ENCODE assay signal across 8 cellular contexts in the genomic region with DNA sequence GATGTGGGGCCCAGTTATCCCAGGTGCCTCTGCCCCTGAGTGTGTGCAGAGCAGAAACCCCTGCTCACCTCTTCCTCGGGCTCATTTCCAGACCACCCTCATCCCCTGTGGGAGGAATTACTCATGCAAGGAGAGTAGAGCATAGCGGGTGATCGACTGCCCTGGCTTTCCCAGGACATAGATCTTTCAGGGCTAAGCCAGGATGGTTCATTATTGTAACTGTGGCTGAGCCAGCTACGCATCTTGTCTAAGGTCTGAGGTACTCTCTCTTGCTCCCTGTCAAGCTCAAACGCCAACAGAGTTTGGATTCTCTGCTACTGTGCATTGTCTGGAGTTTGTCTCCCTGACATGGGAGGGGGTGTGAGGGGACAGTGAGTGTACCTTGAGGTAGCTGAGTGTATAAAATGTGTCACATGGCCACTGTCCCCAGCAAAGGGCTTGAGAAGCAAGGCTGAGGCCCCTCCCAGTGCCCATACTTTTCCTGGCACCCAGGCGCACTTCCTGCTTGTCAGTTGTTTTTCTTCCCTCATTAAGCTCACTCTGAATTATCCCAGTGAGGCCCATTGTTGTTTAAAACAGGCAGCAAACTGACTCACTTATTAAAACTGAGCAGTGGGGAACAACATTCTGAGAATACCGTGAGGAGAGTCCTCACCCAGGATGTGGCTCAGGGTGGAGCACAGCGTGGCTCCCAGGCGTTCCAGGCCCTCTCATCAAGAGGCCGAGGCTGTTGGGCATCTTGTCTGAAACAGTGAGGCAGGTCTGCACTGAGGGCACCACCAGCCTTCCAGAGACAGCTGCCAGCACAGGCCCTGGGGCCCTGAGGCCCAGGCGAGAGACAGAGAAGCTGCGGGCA.
A peak's percentile ranks its signal among the peaks of the same experiment; 100 is the strongest.
DNase-seq lines count a peak whose midpoint lies in the region; ATAC-seq, FAIRE-seq and TF ChIP-seq lines count a peak whose summit lies in the region.
"Had no signal": no experiment of that assay in that cellular context is flagged by ENCODE, and none has a peak within 500 bp of the region (broad histone marks: within the 10 kb centered on the region; RNA-seq: fewer than 3 reads in every experiment).

No MANE protein-coding gene starts in this region.

- no peak for TF ChIP-seq POLR2A in testis (IDR thresholded peaks at IDR 0.05)

- H3K36me3 Mint-ChIP-seq in HFFc6 (ENCODE audit: low read depth) = no peaks in the 10 kb centered on the region

- peak overlapping the region; percentile 84 for H3K4me3 Mint-ChIP-seq in HFFc6

- H3K27me3 ChIP-seq in SJSA1 (replicated peaks) (no peaks in the 10 kb centered on the region), testis (no peaks in the 10 kb centered on the region)

- 83 to 85% methylated on average over 12 of the region's 12 CpGs for WGBS in testis, 2 donors

- peak; percentile 94 for DNase-seq in HFFc6
- DNase-seq in SJSA1 (ENCODE audit: low read depth in 1 of 2, low spot score in 2 of 2) = peak; percentile 83 to 89
- peak; percentile 79 for DNase-seq in fibroblast of pulmonary artery (ENCODE audit: low read depth)
- no peak for DNase-seq in testis
- no peak for DNase-seq in frontal cortex (ENCODE audit: low spot score in 2 of 2)
- DNase-seq: OCI-M1 had no signal

- H3K9me3 Mint-ChIP-seq in HFFc6 = no peaks in the 10 kb centered on the region

- intact Hi-C loops in testis (cut with DNase I; ENCODE audit: low total_unique reads) = no loop called here

- peaks cover 89% of the 10 kb centered on the region for H3K4me1 Mint-ChIP-seq in HFFc6 (ENCODE audit: low read depth)

- H3K4me3 ChIP-seq in SJSA1 (no peak overlapping the region), fibroblast of pulmonary artery (replicated peaks; ENCODE audit: low read depth, low read length) (no peak overlapping the region), skin epidermis (no peak overlapping the region), testis (no peak overlapping the region)

- FAIRE-seq in frontal cortex (lab: Jason Lieb, UNC) = no peak

- peak overlapping the region; percentile 100 for H3K27ac Mint-ChIP-seq in HFFc6

- no peak for ATAC-seq in HG02981 (IDR thresholded peaks at IDR 0.05; ENCODE audit: unreplicated experiment)

- H3K4me1 ChIP-seq in SJSA1 (replicated peaks) = peaks cover 44% of the 10 kb centered on the region
- peaks cover 11% of the 10 kb centered on the region for H3K4me1 ChIP-seq in testis

- no peaks in the 10 kb centered on the region for H3K9me3 ChIP-seq in SJSA1 (replicated peaks)
- H3K9me3 ChIP-seq in testis = no peaks in the 10 kb centered on the region

- peaks cover 4% of the 10 kb centered on the region for H3K27me3 Mint-ChIP-seq in HFFc6 (ENCODE audit: insufficient read depth)

- H3K27ac ChIP-seq in SJSA1 (peak overlapping the region; percentile 97), skin epidermis (peak overlapping the region in 20 of 21 experiments; percentile 64 to 95 (median 80)), testis (no peak overlapping the region)

- no peaks in the 10 kb centered on the region for H3K36me3 ChIP-seq in SJSA1
- no peaks in the 10 kb centered on the region for H3K36me3 ChIP-seq in testis (ENCODE audit: low read depth, missing control alignments)

- TF ChIP-seq CTCF in HFFc6 (IDR thresholded peaks at IDR 0.05) (no peak), fibroblast of pulmonary artery (IDR thresholded peaks at IDR 0.05; ENCODE audit: low read length, missing control alignments) (no peak), testis (IDR thresholded peaks at IDR 0.05) (no peak)

Comparison
In these comparisons a context has a peak if more than half of its experiments do, and no peak if none do; other contexts are left out.
1. DNase-seq: peak in HFFc6 (single experiment), SJSA1 (2 of 2) and fibroblast of pulmonary artery (single experiment); none in testis (single experiment) and frontal cortex (0 of 2).
2. H3K27ac ChIP-seq: peak in SJSA1 (single experiment) and skin epidermis (20 of 21); none in testis (0 of 2).